1 cellular context compared by ENCODE assay signal in the genomic region with DNA sequence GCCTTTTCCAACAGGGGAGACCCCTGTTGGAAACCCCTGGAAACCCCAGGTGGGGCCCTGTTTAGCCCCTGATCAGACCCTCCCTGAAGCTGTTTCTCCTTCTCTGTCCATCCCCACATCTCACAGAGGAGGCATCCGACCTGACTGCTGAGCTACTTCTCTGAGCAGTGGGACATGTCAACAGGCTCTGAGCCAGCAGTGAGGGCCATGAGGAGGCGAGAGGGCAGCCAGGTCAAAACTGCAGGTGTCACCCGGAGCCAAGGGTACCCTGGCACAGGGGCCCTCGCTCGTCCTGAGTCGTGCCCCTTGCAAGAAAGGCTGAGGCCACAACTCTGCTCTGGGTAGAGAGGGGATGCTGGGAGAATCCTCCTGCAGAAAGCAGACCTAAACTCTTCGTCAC.
TF ChIP-seq lines count a peak whose summit lies in the region.

No MANE protein-coding gene starts in this region.

TF ChIP-seq in HepG2, 621 proteins besides CTCF, POLR2A, EP300 and RAD21 (continued from another document):
- TF ChIP-seq ZBTB26 (CRISPR knock-in tag; IDR thresholded peaks at IDR 0.05; ENCODE audit: borderline replicate concordance) = no peak
- no peak for TF ChIP-seq HMG20B (CRISPR knock-in tag; conservative IDR thresholded peaks at IDR 0.05)
